In the genomic region with DNA sequence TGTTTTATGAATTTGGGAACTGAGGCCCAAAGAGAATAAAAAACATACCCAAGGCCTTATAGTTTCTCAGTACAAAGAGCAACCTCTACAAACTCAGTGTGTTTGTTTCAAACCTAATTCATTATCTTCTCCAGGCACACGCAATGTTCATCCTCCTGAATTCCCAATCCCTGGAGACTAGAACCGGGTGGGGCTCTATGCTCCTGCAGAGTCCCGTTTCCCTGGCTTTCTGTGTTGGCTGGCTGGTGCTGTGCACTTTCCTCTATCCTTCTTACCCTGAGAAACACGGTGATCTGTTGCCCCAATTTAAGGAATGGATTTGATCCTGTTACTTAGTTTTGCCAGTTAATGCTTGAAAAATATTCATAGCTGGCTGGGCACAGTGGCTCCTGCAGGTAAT, we compare ENCODE assay signal across 25 cellular contexts.
"Had no signal": no experiment of that assay in that cellular context is flagged by ENCODE, and none has a peak within 500 bp of the region (broad histone marks: within the 10 kb centered on the region; RNA-seq: fewer than 3 reads in every experiment).

No MANE protein-coding gene starts in this region.

- H3K27me3 ChIP-seq: hepatocyte, neural progenitor cell, ovary, right atrium auricular region, right lobe of liver, testis, thyroid gland, upper lobe of right lung, uterus had no signal

- H3K4me3 ChIP-seq: heart right ventricle, hepatocyte, left ventricle myocardium inferior, lung, neural progenitor cell, ovary, right atrium auricular region, right lobe of liver, skin epidermis, stomach, testis, thyroid gland, upper lobe of right lung, uterus had no signal

- H3K9me3 ChIP-seq: ovary, right lobe of liver, testis, thyroid gland, upper lobe of right lung, uterus had no signal

- H3K36me3 ChIP-seq: heart right ventricle, left ventricle myocardium inferior, neural progenitor cell, ovary, right atrium auricular region, right lobe of liver, stomach, thyroid gland, upper lobe of right lung, uterus had no signal

- H3K4me1 ChIP-seq: heart right ventricle, left ventricle myocardium inferior, neural progenitor cell, right atrium auricular region, right lobe of liver, stomach, testis, thyroid gland, upper lobe of right lung, uterus had no signal

- H3K27ac ChIP-seq: hepatocyte, neural progenitor cell, ovary, right lobe of liver, skin epidermis, stomach, thyroid gland, upper lobe of right lung, uterus had no signal

- H3K9ac ChIP-seq: neural progenitor cell had no signal

- DNase-seq: heart right ventricle; left ventricle myocardium inferior; mesendoderm; naive B cell; natural killer cell; nephron progenitor cell; ovary; right lobe of liver; stimulated activated CD4-positive, alpha-beta T cell treated with anti-CD3 and anti-CD28 coated beads, Interleukin-12 subunit alpha, Interleukin-12 subunit beta, amount 100 ng/mL, for 4 hours; stimulated activated CD4-positive, alpha-beta T cell treated with anti-CD3 and anti-CD28 coated beads, Interleukin-15, amount 100 ng/mL, for 24 hours; stimulated activated CD4-positive, alpha-beta T cell treated with anti-CD3 and anti-CD28 coated beads, Interleukin-2, amount 100 ng/mL, for 24 hours; stimulated activated CD4-positive, alpha-beta T cell treated with anti-CD3 and anti-CD28 coated beads, Interleukin-4, amount 100 ng/mL, for 1 hour; stimulated activated naive B cell treated with anti-CD40 and anti-IgM and Interleukin-4, amounts not matched to agents 10 μg/mL and 1 μg/mL and 100 μg/mL, for 72 hours; stimulated activated naive CD8-positive, alpha-beta T cell treated with anti-CD3 and anti-CD28 coated beads, Interleukin-15, Interleukin-2, amounts not matched to agents 100 U/mL and 50 U/mL, for 24 hours; stomach; testis; thyroid gland; trophoblast cell; upper lobe of right lung; uterus had no signal
